1 cellular context compared by ENCODE assay signal in the genomic region with DNA sequence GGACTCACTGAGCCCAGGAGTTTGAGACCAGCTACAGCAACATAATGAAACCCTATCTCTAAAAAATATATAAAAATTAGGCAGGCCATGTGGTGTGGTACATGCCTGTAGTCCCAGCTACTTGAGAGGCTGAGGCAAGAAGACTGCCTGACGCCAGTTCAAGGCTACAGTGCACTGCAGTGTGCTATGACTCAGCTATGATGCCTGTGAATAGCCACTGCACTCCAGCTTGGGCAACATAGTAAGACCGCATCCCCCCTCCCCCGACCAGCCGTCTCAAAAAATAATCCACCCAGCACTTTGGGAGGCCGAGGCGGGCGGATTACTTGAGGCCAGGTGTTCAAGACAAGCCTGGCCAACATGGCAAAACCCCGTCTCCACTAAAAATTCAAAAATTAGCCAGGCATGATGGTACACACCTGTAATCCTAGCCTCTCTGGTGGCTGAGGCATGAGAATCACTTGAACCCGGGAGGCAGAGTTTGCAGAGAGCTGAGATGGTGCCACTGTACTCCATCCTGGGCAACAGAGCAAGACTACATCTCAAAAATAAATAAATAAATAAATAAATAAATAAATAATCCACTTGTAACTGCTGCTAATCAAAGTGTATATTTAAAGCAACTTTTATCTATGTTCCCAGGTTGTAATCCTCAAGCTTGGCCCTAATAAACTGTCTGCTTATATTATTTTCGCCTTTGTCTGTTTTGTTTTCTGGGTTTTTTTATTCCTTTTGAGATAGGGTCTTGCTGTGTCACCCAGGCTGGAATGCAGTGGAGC.
TF ChIP-seq lines count a peak whose summit lies in the region.

No MANE protein-coding gene starts in this region.

TF ChIP-seq in WTC11, 78 proteins besides CTCF, POLR2A, EP300 and RAD21 (continued from another document):
- TF ChIP-seq, protein P1, sequence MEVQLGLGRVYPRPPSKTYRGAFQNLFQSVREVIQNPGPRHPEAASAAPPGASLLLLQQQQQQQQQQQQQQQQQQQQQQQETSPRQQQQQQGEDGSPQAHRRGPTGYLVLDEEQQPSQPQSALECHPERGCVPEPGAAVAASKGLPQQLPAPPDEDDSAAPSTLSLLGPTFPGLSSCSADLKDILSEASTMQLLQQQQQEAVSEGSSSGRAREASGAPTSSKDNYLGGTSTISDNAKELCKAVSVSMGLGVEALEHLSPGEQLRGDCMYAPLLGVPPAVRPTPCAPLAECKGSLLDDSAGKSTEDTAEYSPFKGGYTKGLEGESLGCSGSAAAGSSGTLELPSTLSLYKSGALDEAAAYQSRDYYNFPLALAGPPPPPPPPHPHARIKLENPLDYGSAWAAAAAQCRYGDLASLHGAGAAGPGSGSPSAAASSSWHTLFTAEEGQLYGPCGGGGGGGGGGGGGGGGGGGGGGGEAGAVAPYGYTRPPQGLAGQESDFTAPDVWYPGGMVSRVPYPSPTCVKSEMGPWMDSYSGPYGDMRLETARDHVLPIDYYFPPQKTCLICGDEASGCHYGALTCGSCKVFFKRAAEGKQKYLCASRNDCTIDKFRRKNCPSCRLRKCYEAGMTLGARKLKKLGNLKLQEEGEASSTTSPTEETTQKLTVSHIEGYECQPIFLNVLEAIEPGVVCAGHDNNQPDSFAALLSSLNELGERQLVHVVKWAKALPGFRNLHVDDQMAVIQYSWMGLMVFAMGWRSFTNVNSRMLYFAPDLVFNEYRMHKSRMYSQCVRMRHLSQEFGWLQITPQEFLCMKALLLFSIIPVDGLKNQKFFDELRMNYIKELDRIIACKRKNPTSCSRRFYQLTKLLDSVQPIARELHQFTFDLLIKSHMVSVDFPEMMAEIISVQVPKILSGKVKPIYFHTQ (CRISPR knock-in tag; IDR thresholded peaks at IDR 0.05), result no peak
- no peak for TF ChIP-seq NFE2L1 (CRISPR knock-in tag; IDR thresholded peaks at IDR 0.05)
- TF ChIP-seq, protein P2, sequence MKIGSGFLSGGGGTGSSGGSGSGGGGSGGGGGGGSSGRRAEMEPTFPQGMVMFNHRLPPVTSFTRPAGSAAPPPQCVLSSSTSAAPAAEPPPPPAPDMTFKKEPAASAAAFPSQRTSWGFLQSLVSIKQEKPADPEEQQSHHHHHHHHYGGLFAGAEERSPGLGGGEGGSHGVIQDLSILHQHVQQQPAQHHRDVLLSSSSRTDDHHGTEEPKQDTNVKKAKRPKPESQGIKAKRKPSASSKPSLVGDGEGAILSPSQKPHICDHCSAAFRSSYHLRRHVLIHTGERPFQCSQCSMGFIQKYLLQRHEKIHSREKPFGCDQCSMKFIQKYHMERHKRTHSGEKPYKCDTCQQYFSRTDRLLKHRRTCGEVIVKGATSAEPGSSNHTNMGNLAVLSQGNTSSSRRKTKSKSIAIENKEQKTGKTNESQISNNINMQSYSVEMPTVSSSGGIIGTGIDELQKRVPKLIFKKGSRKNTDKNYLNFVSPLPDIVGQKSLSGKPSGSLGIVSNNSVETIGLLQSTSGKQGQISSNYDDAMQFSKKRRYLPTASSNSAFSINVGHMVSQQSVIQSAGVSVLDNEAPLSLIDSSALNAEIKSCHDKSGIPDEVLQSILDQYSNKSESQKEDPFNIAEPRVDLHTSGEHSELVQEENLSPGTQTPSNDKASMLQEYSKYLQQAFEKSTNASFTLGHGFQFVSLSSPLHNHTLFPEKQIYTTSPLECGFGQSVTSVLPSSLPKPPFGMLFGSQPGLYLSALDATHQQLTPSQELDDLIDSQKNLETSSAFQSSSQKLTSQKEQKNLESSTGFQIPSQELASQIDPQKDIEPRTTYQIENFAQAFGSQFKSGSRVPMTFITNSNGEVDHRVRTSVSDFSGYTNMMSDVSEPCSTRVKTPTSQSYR (CRISPR knock-in tag; IDR thresholded peaks at IDR 0.05), result no peak
- TF ChIP-seq IRF1 (CRISPR knock-in tag; IDR thresholded peaks at IDR 0.05), result no peak
- TF ChIP-seq ZNF416 (CRISPR knock-in tag; IDR thresholded peaks at IDR 0.05), result no peak
- TF ChIP-seq NFATC4 (CRISPR knock-in tag; IDR thresholded peaks at IDR 0.05), result no peak
- TF ChIP-seq ZNF138 (CRISPR knock-in tag; conservative IDR thresholded peaks at IDR 0.05), result no peak
- no peak for TF ChIP-seq USF1 (CRISPR knock-in tag; IDR thresholded peaks at IDR 0.05)
